16 cellular contexts compared by ENCODE assay signal in the genomic region with DNA sequence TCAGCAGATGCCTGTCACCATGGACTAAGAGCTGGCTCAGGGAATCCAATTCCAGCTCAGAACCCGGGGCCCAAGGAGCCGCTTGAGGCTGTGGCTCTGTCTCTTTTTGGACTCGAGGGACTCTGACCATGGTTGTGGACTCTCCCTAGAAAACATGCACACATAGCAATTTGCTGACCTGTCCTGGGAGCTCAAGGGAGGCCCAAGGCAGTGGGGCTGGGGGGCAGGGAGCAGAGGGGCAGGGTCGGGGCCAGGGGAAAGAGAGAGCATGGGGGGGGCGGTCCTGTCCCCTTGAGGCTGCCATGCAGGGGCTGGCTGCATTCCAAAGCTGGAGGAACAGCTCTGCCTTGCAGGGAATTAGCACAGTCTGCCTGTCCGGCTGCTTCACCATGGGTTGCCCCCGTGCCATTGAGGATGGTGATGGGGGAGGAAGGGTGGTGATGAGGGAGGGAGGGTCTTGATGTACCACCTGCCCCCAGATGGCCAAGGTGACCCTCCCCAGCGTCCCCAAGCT.
DNase-seq lines count a peak whose midpoint lies in the region; ATAC-seq and TF ChIP-seq lines count a peak whose summit lies in the region.
"Had no signal": no experiment of that assay in that cellular context is flagged by ENCODE, and none has a peak within 500 bp of the region (broad histone marks: within the 10 kb centered on the region; RNA-seq: fewer than 3 reads in every experiment).

No MANE protein-coding gene starts in this region.

- DNase-seq in natural killer cell (peak; percentile 38), mesenteric fat pad (ENCODE audit: low spot score) (peak; percentile 91), NCI-H1092 treated with DMSO at 0.1 percent for 48 hours (lab: John Stamatoyannopoulos, UW) (no peak)
- no peak for DNase-seq in natural killer cell treated with Interleukin-12 subunit alpha and Interleukin-12 subunit beta and Interleukin-15 and Interleukin-18, amount 100 ng/mL, for 72 hours (ENCODE audit: low spot score)
- DNase-seq in activated CD4-positive, alpha-beta T cell treated with anti-CD3 and anti-CD28 coated beads, Interleukin-2, amount 10 ng/mL, durations not matched to agents 7 days and 5 days = no peak
- no peak for DNase-seq in effector CD4-positive, alpha-beta T cell
- DNase-seq in effector memory CD8-positive, alpha-beta T cell = no peak
- DNase-seq: activated CD4-positive, CD25-positive, alpha-beta regulatory T cell treated with anti-CD3 and anti-CD28 coated beads, Interleukin-2, amount 50 U/mL, for 72 hours; Karpas-422; NCI-H146; NCI-H446; nucleus accumbens; SJCRH30; small intestine; stimulated activated naive CD4-positive, alpha-beta T cell treated with Interleukin-2 at 50 U/mL for 16 hours had no signal

- H3K9me3 Mint-ChIP-seq in natural killer cell = no peaks in the 10 kb centered on the region
- no peaks in the 10 kb centered on the region for H3K9me3 Mint-ChIP-seq in natural killer cell treated with Interleukin-12 subunit alpha and Interleukin-12 subunit beta and Interleukin-15 and Interleukin-18, amount 100 ng/mL, for 72 hours
- no peaks in the 10 kb centered on the region for H3K9me3 Mint-ChIP-seq in activated CD4-positive, alpha-beta T cell treated with anti-CD3 and anti-CD28 coated beads, Interleukin-2, amount 10 ng/mL, durations not matched to agents 7 days and 5 days
- no peaks in the 10 kb centered on the region for H3K9me3 Mint-ChIP-seq in effector memory CD8-positive, alpha-beta T cell

- intact Hi-C loops in natural killer cell (cut with micrococcal nuclease) = no loop called here

- peaks cover 0 to 16% of the 10 kb centered on the region in 2 donors for H3K27me3 Mint-ChIP-seq in natural killer cell (ENCODE audit: low read depth in 2 of 2)
- H3K27me3 Mint-ChIP-seq in natural killer cell treated with Interleukin-12 subunit alpha and Interleukin-12 subunit beta and Interleukin-15 and Interleukin-18, amount 100 ng/mL, for 72 hours = peaks cover 0 to 8% of the 10 kb centered on the region in 2 donors
- H3K27me3 Mint-ChIP-seq in activated CD4-positive, alpha-beta T cell treated with anti-CD3 and anti-CD28 coated beads, Interleukin-2, amount 10 ng/mL, durations not matched to agents 7 days and 5 days = peaks cover 2% of the 10 kb centered on the region
- peaks cover 0 to 5% of the 10 kb centered on the region in 2 donors for H3K27me3 Mint-ChIP-seq in effector memory CD8-positive, alpha-beta T cell

- no peak overlapping the region for H3K27ac Mint-ChIP-seq in natural killer cell
- H3K27ac Mint-ChIP-seq in natural killer cell treated with Interleukin-12 subunit alpha and Interleukin-12 subunit beta and Interleukin-15 and Interleukin-18, amount 100 ng/mL, for 72 hours = no peak overlapping the region
- H3K27ac Mint-ChIP-seq in activated CD4-positive, alpha-beta T cell treated with anti-CD3 and anti-CD28 coated beads, Interleukin-2, amount 10 ng/mL, durations not matched to agents 7 days and 5 days = peak overlapping the region; percentile 36
- H3K27ac Mint-ChIP-seq in effector memory CD8-positive, alpha-beta T cell = no peak overlapping the region

- POLR2A ChIA-PET in activated CD4-positive, alpha-beta T cell treated with anti-CD3 and anti-CD28 coated beads, Interleukin-2, amount 10 ng/mL, durations not matched to agents 7 days and 5 days (lab: Charles Lee) = no interaction called here

- ATAC-seq in natural killer cell = no peak
- no peak for ATAC-seq in natural killer cell treated with Interleukin-12 subunit alpha and Interleukin-12 subunit beta and Interleukin-15 and Interleukin-18, amount 100 ng/mL, for 72 hours
- ATAC-seq in HG03354 (IDR thresholded peaks at IDR 0.05; ENCODE audit: poor library complexity, severe bottlenecking, unreplicated experiment) = no peak
- no peak for ATAC-seq in effector memory CD8-positive, alpha-beta T cell (replicated peaks)

- no peak overlapping the region for H3K4me3 Mint-ChIP-seq in natural killer cell
- H3K4me3 Mint-ChIP-seq in natural killer cell treated with Interleukin-12 subunit alpha and Interleukin-12 subunit beta and Interleukin-15 and Interleukin-18, amount 100 ng/mL, for 72 hours = no peak overlapping the region
- no peak overlapping the region for H3K4me3 Mint-ChIP-seq in activated CD4-positive, alpha-beta T cell treated with anti-CD3 and anti-CD28 coated beads, Interleukin-2, amount 10 ng/mL, durations not matched to agents 7 days and 5 days
- H3K4me3 Mint-ChIP-seq in effector memory CD8-positive, alpha-beta T cell = no peak overlapping the region

- CTCF ChIA-PET in activated CD4-positive, alpha-beta T cell treated with anti-CD3 and anti-CD28 coated beads, Interleukin-2, amount 10 ng/mL, durations not matched to agents 7 days and 5 days (lab: Charles Lee) = interaction anchor here (0.7 kb wide), 1 partner anchor 1870 kb away, joined by 3 read pairs; no protein-coding TSS in a partner anchor

- peaks cover 25 to 27% of the 10 kb centered on the region in 2 donors for H3K4me1 Mint-ChIP-seq in natural killer cell
- peaks cover 5 to 28% of the 10 kb centered on the region in 2 donors for H3K4me1 Mint-ChIP-seq in natural killer cell treated with Interleukin-12 subunit alpha and Interleukin-12 subunit beta and Interleukin-15 and Interleukin-18, amount 100 ng/mL, for 72 hours (ENCODE audit: low read depth in 2 of 2)
- H3K4me1 Mint-ChIP-seq in activated CD4-positive, alpha-beta T cell treated with anti-CD3 and anti-CD28 coated beads, Interleukin-2, amount 10 ng/mL, durations not matched to agents 7 days and 5 days = peaks cover 8% of the 10 kb centered on the region
- H3K4me1 Mint-ChIP-seq in effector memory CD8-positive, alpha-beta T cell (ENCODE audit: low read depth in 2 of 2) = peaks cover 2 to 16% of the 10 kb centered on the region in 2 donors

- no peaks in the 10 kb centered on the region for H3K36me3 Mint-ChIP-seq in natural killer cell
- H3K36me3 Mint-ChIP-seq in natural killer cell treated with Interleukin-12 subunit alpha and Interleukin-12 subunit beta and Interleukin-15 and Interleukin-18, amount 100 ng/mL, for 72 hours = no peaks in the 10 kb centered on the region
- no peaks in the 10 kb centered on the region for H3K36me3 Mint-ChIP-seq in activated CD4-positive, alpha-beta T cell treated with anti-CD3 and anti-CD28 coated beads, Interleukin-2, amount 10 ng/mL, durations not matched to agents 7 days and 5 days (ENCODE audit: low read depth)
- no peaks in the 10 kb centered on the region for H3K36me3 Mint-ChIP-seq in effector memory CD8-positive, alpha-beta T cell (ENCODE audit: insufficient read depth)

- TF ChIP-seq CTCF in natural killer cell (IDR thresholded peaks at IDR 0.05) = no peak

Comparison
In these comparisons a context has a peak if more than half of its experiments do, and no peak if none do; other contexts are left out.
1. DNase-seq: peak in natural killer cell (single experiment) and mesenteric fat pad (single experiment); none in natural killer cell treated with Interleukin-12 subunit alpha and Interleukin-12 subunit beta and Interleukin-15 and Interleukin-18, amount 100 ng/mL, for 72 hours (single experiment), activated CD4-positive, alpha-beta T cell treated with anti-CD3 and anti-CD28 coated beads, Interleukin-2, amount 10 ng/mL, durations not matched to agents 7 days and 5 days (single experiment), NCI-H1092 treated with DMSO at 0.1 percent for 48 hours (single experiment), effector CD4-positive, alpha-beta T cell (single experiment) and effector memory CD8-positive, alpha-beta T cell (0 of 3).